In genomic region chr7:96921771-96922170, GRCh38 we compare ENCODE assay signal across 14 cellular contexts.
DNase-seq lines count a peak whose midpoint lies in the region; ATAC-seq and TF ChIP-seq lines count a peak whose summit lies in the region.
"Had no signal": no experiment of that assay in that cellular context is flagged by ENCODE, and none has a peak within 500 bp of the region (broad histone marks: within the 10 kb centered on the region; RNA-seq: fewer than 3 reads in every experiment).

No MANE protein-coding gene starts in this region.

- no TSS peak for BruUV-seq in mammary epithelial cell (replicated peaks; lab: Mats Ljungman, UMichigan)
- BruUV-seq in MCF 10A (replicated peaks; lab: Mats Ljungman, UMichigan), result no TSS peak

- H3K36me3 Mint-ChIP-seq in MCF 10A (ENCODE audit: insufficient read depth, unreplicated experiment), result no peaks in the 10 kb centered on the region
- H3K36me3 Mint-ChIP-seq in naive thymus-derived CD8-positive, alpha-beta T cell, result no peaks in the 10 kb centered on the region
- H3K36me3 Mint-ChIP-seq: CD4-positive, CD25-positive, alpha-beta regulatory T cell had no signal

- H3K27me3 ChIP-seq in mammary epithelial cell (ENCODE audit: insufficient read depth, low read length), result no peaks in the 10 kb centered on the region
- H3K27me3 ChIP-seq in trophoblast cell (ENCODE audit: insufficient read depth, low read length), result no peaks in the 10 kb centered on the region
- H3K27me3 ChIP-seq: BLaER1 had no signal

- POLR2A ChIA-PET in MCF 10A (lab: Yijun Ruan, JAX), result interaction anchor here (0.9 to 1.5 kb wide), 3 partner anchors 12 to 30 kb away, joined by 3 to 5 read pairs (median 4); no protein-coding TSS in a partner anchor
- POLR2A ChIA-PET in naive thymus-derived CD8-positive, alpha-beta T cell (lab: Charles Lee), result no interaction called here

- dilution Hi-C loops in mammary epithelial cell (cut with HindIII; ENCODE audit: low sequenced_read_pairs), result no loop called here

- H3K79me2 ChIP-seq in mammary epithelial cell (ENCODE audit: insufficient read depth, low read length) (no peaks in the 10 kb centered on the region), trophoblast cell (ENCODE audit: control insufficient read depth, insufficient read depth, low read length, poor library complexity) (no peaks in the 10 kb centered on the region)

- ATAC-seq in esophagus mucosa, result peak; percentile 64
- ATAC-seq in naive thymus-derived CD8-positive, alpha-beta T cell, result no peak

- H3K14ac ChIP-seq in trophoblast cell (ENCODE audit: low read length), result no peak overlapping the region

- no peak overlapping the region for H3K23ac ChIP-seq in trophoblast cell (ENCODE audit: low read length)

- intact Hi-C loops in mammary epithelial cell (cut with micrococcal nuclease) (no loop called here), MCF 10A (cut with micrococcal nuclease) (no loop called here)

- H3K9me3 Mint-ChIP-seq in MCF 10A (ENCODE audit: unreplicated experiment), result peaks cover 7% of the 10 kb centered on the region
- no peaks in the 10 kb centered on the region for H3K9me3 Mint-ChIP-seq in naive thymus-derived CD8-positive, alpha-beta T cell

- H3K4me3 Mint-ChIP-seq in MCF 10A (ENCODE audit: unreplicated experiment), result no peak overlapping the region
- H3K4me3 Mint-ChIP-seq in naive thymus-derived CD8-positive, alpha-beta T cell, result no peak overlapping the region
- H3K4me3 Mint-ChIP-seq: CD4-positive, CD25-positive, alpha-beta regulatory T cell; HFFc6 had no signal

- no peak overlapping the region for H3K9ac ChIP-seq in mammary epithelial cell (ENCODE audit: insufficient read depth, low read length)
- H3K9ac ChIP-seq in trophoblast cell (ENCODE audit: low read length), result no peak overlapping the region
- H3K9ac ChIP-seq: BLaER1 had no signal

- no peak overlapping the region for H2BK120ac ChIP-seq in trophoblast cell (ENCODE audit: insufficient read depth, low read length, poor library complexity)

- H3K9me3 ChIP-seq in mammary epithelial cell (replicated peaks; ENCODE audit: insufficient read depth, low read length), result no peaks in the 10 kb centered on the region
- no peaks in the 10 kb centered on the region for H3K9me3 ChIP-seq in trophoblast cell (ENCODE audit: insufficient read depth, low read depth, low read length)
- H3K9me3 ChIP-seq: BLaER1 had no signal

- no peak overlapping the region for H2BK5ac ChIP-seq in trophoblast cell (ENCODE audit: low read depth, low read length, poor library complexity)

- WGBS in mammary epithelial cell (ENCODE audit: low coverage, missing lambda C conversion rate), result 32% methylated on average over 3 of the region's 3 CpGs
- WGBS in trophoblast cell (ENCODE audit: extremely low coverage, insufficient coverage, insufficient read length), result no CpG with 5 or more reads among the region's 3 CpGs

- DNase-seq in mammary epithelial cell, result peak; percentile 50
- DNase-seq in MCF 10A (ENCODE audit: unreplicated experiment), result no peak
- DNase-seq in trophoblast cell, result peak; percentile 4 to 64
- no peak for DNase-seq in SIG-M5 (lab: John Stamatoyannopoulos, UW)
- no peak for DNase-seq in HK-2 (ENCODE audit: unreplicated experiment)
- no peak for DNase-seq in naive thymus-derived CD8-positive, alpha-beta T cell
- DNase-seq: 8988T; AML-193; CD4-positive, CD25-positive, alpha-beta regulatory T cell; GF-D8; HCEC 1CT; HFFc6 had no signal

- H2AK5ac ChIP-seq in trophoblast cell (ENCODE audit: low read length), result no peak overlapping the region

- H3K4me3 ChIP-seq in mammary epithelial cell (replicated peaks in 1 of 3; ENCODE audit: insufficient read depth in 1 of 3, low read depth in 2 of 3, low read length in 3 of 3) (no peak overlapping the region), trophoblast cell (ENCODE audit: low read depth, low read length) (no peak overlapping the region)
- H3K4me3 ChIP-seq: BLaER1 had no signal

- H3K4me1 ChIP-seq in mammary epithelial cell (ENCODE audit: insufficient read depth, low read length) (no peaks in the 10 kb centered on the region), trophoblast cell (ENCODE audit: control insufficient read depth in 1 of 2, insufficient read depth in 2 of 2, low read length in 2 of 2) (peaks cover 4 to 5% of the 10 kb centered on the region in 2 experiments)
- H3K4me1 ChIP-seq: BLaER1 had no signal

- no peak overlapping the region for H2AFZ ChIP-seq in mammary epithelial cell (ENCODE audit: low read depth, low read length)
- H2AFZ ChIP-seq in trophoblast cell (ENCODE audit: insufficient read depth, low read length, poor library complexity), result no peak overlapping the region

- H3K79me1 ChIP-seq in trophoblast cell (ENCODE audit: low read length), result no peaks in the 10 kb centered on the region

- CTCF ChIA-PET in mammary epithelial cell (lab: Charles Lee; ENCODE audit: low non-redundant PET), result no interaction called here
- CTCF ChIA-PET in MCF 10A (lab: Yijun Ruan, JAX), result interaction anchor here (0.6 kb wide), 2 partner anchors 229 to 1499 kb away, joined by 3 to 5 read pairs; no protein-coding TSS in a partner anchor

- TF ChIP-seq CTCF in mammary epithelial cell (conservative IDR thresholded peaks at IDR 0.05 in 1 of 2, IDR thresholded peaks at IDR 0.05 in 1 of 2; ENCODE audit: extremely low read depth in 1 of 2, insufficient read depth in 1 of 2, low read depth in 1 of 2, low read length in 2 of 2), result no peak
- TF ChIP-seq CTCF in MCF 10A (IDR thresholded peaks at IDR 0.05; ENCODE audit: unreplicated experiment), result no peak

- H4K8ac ChIP-seq in trophoblast cell (ENCODE audit: low read depth, low read length), result no peak overlapping the region

- H3K27me3 Mint-ChIP-seq in MCF 10A (ENCODE audit: insufficient read depth, unreplicated experiment), result peaks cover 58% of the 10 kb centered on the region
- H3K27me3 Mint-ChIP-seq in naive thymus-derived CD8-positive, alpha-beta T cell, result peaks cover 14 to 45% (median 23%) of the 10 kb centered on the region in 5 donors

- H4K20me1 ChIP-seq in mammary epithelial cell (ENCODE audit: insufficient read depth, low read length), result no peaks in the 10 kb centered on the region
- H4K20me1 ChIP-seq: BLaER1 had no signal

- no peak overlapping the region for H2BK12ac ChIP-seq in trophoblast cell (ENCODE audit: low read length)

- H4K91ac ChIP-seq in trophoblast cell (ENCODE audit: low read depth, low read length), result no peak overlapping the region

- H3K18ac ChIP-seq in trophoblast cell (ENCODE audit: low read length), result no peak overlapping the region

- H3K4me2 ChIP-seq in mammary epithelial cell (ENCODE audit: insufficient read depth, low read depth, low read length), result no peak overlapping the region
- no peak overlapping the region for H3K4me2 ChIP-seq in trophoblast cell (ENCODE audit: low read length)
- H3K4me2 ChIP-seq: BLaER1 had no signal

- no peak overlapping the region for H3K4ac ChIP-seq in trophoblast cell (ENCODE audit: low read depth, low read length)

- no peak overlapping the region for H3K27ac Mint-ChIP-seq in MCF 10A (ENCODE audit: low read depth, unreplicated experiment)
- H3K27ac Mint-ChIP-seq in naive thymus-derived CD8-positive, alpha-beta T cell, result no peak overlapping the region
- H3K27ac Mint-ChIP-seq: CD4-positive, CD25-positive, alpha-beta regulatory T cell; HFFc6 had no signal

- in situ Hi-C loops in mammary epithelial cell (cut with MboI; ENCODE audit: low sequenced_read_pairs in 2 of 2), result no loop called here

- H4K12ac ChIP-seq in trophoblast cell (ENCODE audit: low read depth, low read length), result no peak overlapping the region

- H3K36me3 ChIP-seq in mammary epithelial cell (ENCODE audit: insufficient read depth, low read length) (no peaks in the 10 kb centered on the region), trophoblast cell (ENCODE audit: control insufficient read depth in 1 of 2, insufficient read depth in 2 of 2, low read length in 2 of 2) (no peaks in the 10 kb centered on the region)
- H3K36me3 ChIP-seq: BLaER1 had no signal

- H3K27ac ChIP-seq in mammary epithelial cell (ENCODE audit: insufficient read depth, low read depth, low read length) (no peak overlapping the region), trophoblast cell (ENCODE audit: low read depth, low read length) (no peak overlapping the region)
- H3K27ac ChIP-seq: BLaER1 had no signal

- H3K4me1 Mint-ChIP-seq in MCF 10A (ENCODE audit: insufficient read depth, unreplicated experiment), result peaks cover 6% of the 10 kb centered on the region
- no peaks in the 10 kb centered on the region for H3K4me1 Mint-ChIP-seq in naive thymus-derived CD8-positive, alpha-beta T cell
- H3K4me1 Mint-ChIP-seq: CD4-positive, CD25-positive, alpha-beta regulatory T cell had no signal

Comparison
In these comparisons a context has a peak if more than half of its experiments do, and no peak if none do; other contexts are left out.
1. DNase-seq: peak in mammary epithelial cell (single experiment) and trophoblast cell (2 of 2); none in MCF 10A (single experiment), SIG-M5 (single experiment), HK-2 (single experiment) and naive thymus-derived CD8-positive, alpha-beta T cell (0 of 10).